Comparison of ENCODE assay signal across 8 cellular contexts in genomic region chr14:103384450-103385152, GRCh38. TPM values are rescaled to one million over a fixed set of nuclear protein-coding genes. Genes with fewer than 3 reads are reported as not detected.
A peak's percentile ranks its signal among the peaks of the same experiment; 100 is the strongest.
DNase-seq lines count a peak whose midpoint lies in the region; ATAC-seq and TF ChIP-seq lines count a peak whose summit lies in the region.

No MANE protein-coding gene starts in this region.

- peaks cover 14% of the 10 kb centered on the region for H3K27me3 Mint-ChIP-seq in activated T-cell treated with anti-CD3 and anti-CD28 coated beads, Interleukin-2, amount 50 U/mL, for 72 hours (ENCODE audit: low read depth)

- no peak for TF ChIP-seq CTCF in GM20000 (IDR thresholded peaks at IDR 0.05; ENCODE audit: extremely low read depth, missing control alignments)

- peak overlapping the region; percentile 97 for H3K27ac ChIP-seq in substantia nigra (ENCODE audit: low read depth, low read length, poor library complexity, severe bottlenecking)

- H3K4me3 Mint-ChIP-seq in activated T-cell treated with anti-CD3 and anti-CD28 coated beads, Interleukin-2, amount 50 U/mL, for 72 hours = peak overlapping the region; percentile 97 to 99

- H3K9me3 Mint-ChIP-seq in activated T-cell treated with anti-CD3 and anti-CD28 coated beads, Interleukin-2, amount 50 U/mL, for 72 hours = no peaks in the 10 kb centered on the region

- H3K36me3 ChIP-seq in iPS-15b (ENCODE audit: control insufficient read depth, insufficient read depth, low read length) = no peaks in the 10 kb centered on the region

- H3K4me3 ChIP-seq in iPS-15b (ENCODE audit: low read depth, low read length) = peak overlapping the region; percentile 92

- peaks cover 1% of the 10 kb centered on the region in 2 donors for H3K36me3 Mint-ChIP-seq in activated T-cell treated with anti-CD3 and anti-CD28 coated beads, Interleukin-2, amount 50 U/mL, for 72 hours (ENCODE audit: insufficient read depth in 2 of 2)

- no peaks in the 10 kb centered on the region for H3K9me3 ChIP-seq in iPS-15b (ENCODE audit: control insufficient read depth, insufficient read depth, low read length)

- H3K9ac ChIP-seq in iPS-15b (ENCODE audit: low read depth, low read length) = peak overlapping the region; percentile 54

- DNase-seq in activated T-cell treated with anti-CD3 and anti-CD28 coated beads, Interleukin-2, amount 50 U/mL, for 72 hours = no peak
- DNase-seq in substantia nigra (lab: John Stamatoyannopoulos, UW) (peak in 3 of 49 donors; percentile 44 to 59 (median 51)), GM20000 (ENCODE audit: low spot score) (no peak), retina (no peak)

- ATAC-seq in GM18505 (IDR thresholded peaks at IDR 0.05; ENCODE audit: unreplicated experiment) = peak; percentile 3
- peak; percentile 8 for ATAC-seq in HG02943 (IDR thresholded peaks at IDR 0.05; ENCODE audit: low read depth, unreplicated experiment)
- ATAC-seq in activated T-cell treated with anti-CD3 and anti-CD28 coated beads, Interleukin-2, amount 50 U/mL, for 72 hours (replicated peaks in 1 of 2) = no peak
- ATAC-seq in HG02763 (IDR thresholded peaks at IDR 0.05; ENCODE audit: unreplicated experiment) = no peak

- no peaks in the 10 kb centered on the region for H3K4me1 ChIP-seq in iPS-15b (ENCODE audit: control insufficient read depth, insufficient read depth, low read length)

- peaks cover 45% of the 10 kb centered on the region for H3K4me1 Mint-ChIP-seq in activated T-cell treated with anti-CD3 and anti-CD28 coated beads, Interleukin-2, amount 50 U/mL, for 72 hours (ENCODE audit: low read depth)

- TF ChIP-seq POLR2A in GM18505 (IDR thresholded peaks at IDR 0.05; ENCODE audit: borderline replicate concordance, extremely low read depth, insufficient read depth, insufficient read length) = no peak

- H3K27me3 ChIP-seq in iPS-15b (ENCODE audit: control insufficient read depth, insufficient read depth, low read length) = peaks cover 8% of the 10 kb centered on the region

- H3K27ac Mint-ChIP-seq in activated T-cell treated with anti-CD3 and anti-CD28 coated beads, Interleukin-2, amount 50 U/mL, for 72 hours = no peak overlapping the region

RNA-seq across cellular contexts. Expression of gene MARK3, which starts 0.6 kb away (rescaled TPM):
- total RNA-seq in activated T-cell treated with anti-CD3 and anti-CD28 coated beads, Interleukin-2, amount 50 U/mL, for 72 hours = 10 to 100 TPM; 80.6 to 95.5 TPM

RNA-seq across cellular contexts. Expression of gene EIF5, which starts 50.6 kb away (rescaled TPM):
- total RNA-seq in activated T-cell treated with anti-CD3 and anti-CD28 coated beads, Interleukin-2, amount 50 U/mL, for 72 hours = 100 to 1,000 TPM; 295 to 377 TPM

Comparison
In these comparisons a context has a peak if more than half of its experiments do, and no peak if none do; other contexts are left out.
1. ATAC-seq: peak in GM18505 (single experiment) and HG02943 (single experiment); none in activated T-cell treated with anti-CD3 and anti-CD28 coated beads, Interleukin-2, amount 50 U/mL, for 72 hours (0 of 2) and HG02763 (single experiment).